ENCODE assay signal across 14 cellular contexts in the genomic region with DNA sequence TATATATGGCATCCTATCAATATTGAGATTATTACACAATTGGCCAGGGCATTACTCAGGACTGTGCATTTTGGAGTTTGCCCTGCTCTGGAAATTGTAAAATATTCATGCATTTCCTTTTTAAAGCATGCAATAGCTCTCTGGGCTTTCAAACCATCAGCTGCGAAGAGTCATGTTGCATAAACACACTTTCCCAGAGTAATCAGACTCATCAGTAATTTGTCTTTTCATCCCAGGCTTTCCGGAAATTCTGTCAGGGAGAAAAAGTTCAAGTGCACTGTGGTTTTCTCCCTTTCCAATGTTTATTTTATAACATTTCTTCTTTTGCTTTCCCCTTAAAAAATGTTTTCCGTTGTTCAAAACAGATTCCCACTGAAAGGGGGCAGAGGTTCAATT. TPM values are rescaled to one million over a fixed set of nuclear protein-coding genes. Genes with fewer than 3 reads are reported as not detected.
A peak's percentile ranks its signal among the peaks of the same experiment; 100 is the strongest.
DNase-seq lines count a peak whose midpoint lies in the region; ATAC-seq and TF ChIP-seq lines count a peak whose summit lies in the region.
"Had no signal": no experiment of that assay in that cellular context is flagged by ENCODE, and none has a peak within 500 bp of the region (broad histone marks: within the 10 kb centered on the region; RNA-seq: fewer than 3 reads in every experiment).

No MANE protein-coding gene starts in this region.

- no peak overlapping the region for H2BK5ac ChIP-seq in mesenchymal stem cell (ENCODE audit: low read depth, low read length, poor library complexity, severe bottlenecking)

- H3K36me3 Mint-ChIP-seq in activated CD4-positive, alpha-beta T cell treated with anti-CD3 and anti-CD28 coated beads, Interleukin-2, amount 10 ng/mL, durations not matched to agents 24 days and 14 days (ENCODE audit: low read depth), result no peaks in the 10 kb centered on the region
- H3K36me3 Mint-ChIP-seq: activated naive CD4-positive, alpha-beta T cell treated with anti-CD3 and anti-CD28 coated beads, Interleukin-2, amount 50 U/mL, for 72 hours had no signal

- intact Hi-C loops in activated CD4-positive, alpha-beta T cell treated with anti-CD3 and anti-CD28 coated beads, Interleukin-2, amount 10 ng/mL, durations not matched to agents 24 days and 14 days (cut with micrococcal nuclease), result no loop called here

- H3K23ac ChIP-seq in mesenchymal stem cell (ENCODE audit: low read length in 2 of 2), result no peak overlapping the region

- H3K9me3 Mint-ChIP-seq in activated CD4-positive, alpha-beta T cell treated with anti-CD3 and anti-CD28 coated beads, Interleukin-2, amount 10 ng/mL, durations not matched to agents 24 days and 14 days, result no peaks in the 10 kb centered on the region
- H3K9me3 Mint-ChIP-seq: activated naive CD4-positive, alpha-beta T cell treated with anti-CD3 and anti-CD28 coated beads, Interleukin-2, amount 50 U/mL, for 72 hours; effector memory CD8-positive, alpha-beta T cell had no signal

- H2AFZ ChIP-seq in mesenchymal stem cell (ENCODE audit: low read depth, low read length), result no peak overlapping the region

- peaks cover 18% of the 10 kb centered on the region for H3K27me3 Mint-ChIP-seq in activated CD4-positive, alpha-beta T cell treated with anti-CD3 and anti-CD28 coated beads, Interleukin-2, amount 10 ng/mL, durations not matched to agents 24 days and 14 days

- CTCF ChIA-PET in AG04449 (lab: Yijun Ruan, JAX), result interaction anchor here (1.1 to 2.6 kb wide), 2 partner anchors 16 to 28 kb away, joined by 5 to 16 read pairs; no protein-coding TSS in a partner anchor

- POLR2A ChIA-PET in AG04449 (lab: Yijun Ruan, JAX), result interaction anchor here (0.7 to 1.5 kb wide), 3 partner anchors 18 to 41 kb away, joined by 3 to 7 read pairs (median 3); no protein-coding TSS in a partner anchor

- in situ Hi-C loops in GM13977 (cut with MboI; ENCODE audit: low pct_unique_long_range_greater_than_20kb, low sequenced_read_pairs, unreplicated experiment), result no loop called here

- H4K8ac ChIP-seq in mesenchymal stem cell (ENCODE audit: low read length), result no peak overlapping the region

- ATAC-seq in GM21723 (IDR thresholded peaks at IDR 0.05; ENCODE audit: unreplicated experiment), result no peak
- ATAC-seq: activated naive CD4-positive, alpha-beta T cell treated with anti-CD3 and anti-CD28 coated beads, Interleukin-2, amount 50 U/mL, for 72 hours; effector memory CD8-positive, alpha-beta T cell; GM12878 had no signal

- no peak overlapping the region for H3K4me3 Mint-ChIP-seq in activated CD4-positive, alpha-beta T cell treated with anti-CD3 and anti-CD28 coated beads, Interleukin-2, amount 10 ng/mL, durations not matched to agents 24 days and 14 days
- H3K4me3 Mint-ChIP-seq: effector memory CD8-positive, alpha-beta T cell had no signal

- H3K27me3 ChIP-seq in mesenchymal stem cell (ENCODE audit: control insufficient read depth in 1 of 2, insufficient read depth in 1 of 2, low read length in 2 of 2), result peaks cover 0 to 26% of the 10 kb centered on the region in 2 experiments

- H2BK120ac ChIP-seq in mesenchymal stem cell (ENCODE audit: low read depth, low read length), result no peak overlapping the region

- no peak overlapping the region for H3K9ac ChIP-seq in mesenchymal stem cell (ENCODE audit: low read length)

- H3K36me3 ChIP-seq in mesenchymal stem cell (ENCODE audit: control insufficient read depth in 1 of 2, insufficient read depth in 2 of 2, low read depth in 1 of 2, low read length in 2 of 2), result no peaks in the 10 kb centered on the region
- H3K36me3 ChIP-seq: tibial artery had no signal

- H3K14ac ChIP-seq in mesenchymal stem cell (ENCODE audit: low read length in 2 of 2), result no peak overlapping the region

- peak overlapping the region; percentile 50 for H3K27ac ChIP-seq in mesenchymal stem cell (ENCODE audit: low read length, poor library complexity, severe bottlenecking)
- H3K27ac ChIP-seq: SK-N-MC, tibial artery had no signal

- H3K4me1 ChIP-seq in mesenchymal stem cell (ENCODE audit: control insufficient read depth, insufficient read depth, low read depth, low read length), result peaks cover 10% of the 10 kb centered on the region

- H3K18ac ChIP-seq in mesenchymal stem cell (ENCODE audit: low read depth in 1 of 2, low read length in 2 of 2), result peak overlapping the region in 1 of 2 experiments; percentile 97

- no peak overlapping the region for H2BK15ac ChIP-seq in mesenchymal stem cell (ENCODE audit: low read depth, poor library complexity, severe bottlenecking)

- no peak overlapping the region for H3K4me3 ChIP-seq in AG04449 (ENCODE audit: low read depth, low read length)
- H3K4me3 ChIP-seq in mesenchymal stem cell (ENCODE audit: insufficient read depth in 1 of 2, low read depth in 1 of 2, low read length in 2 of 2), result no peak overlapping the region
- H3K4me3 ChIP-seq: GM12878, SK-N-MC, tibial artery had no signal

- no peak overlapping the region for H3K4me2 ChIP-seq in mesenchymal stem cell (ENCODE audit: low read length, poor library complexity, severe bottlenecking)

- no peak overlapping the region for H2AK5ac ChIP-seq in mesenchymal stem cell (ENCODE audit: low read length, severe bottlenecking)

- H3K4me1 Mint-ChIP-seq in activated CD4-positive, alpha-beta T cell treated with anti-CD3 and anti-CD28 coated beads, Interleukin-2, amount 10 ng/mL, durations not matched to agents 24 days and 14 days, result no peaks in the 10 kb centered on the region

- WGBS in mesenchymal stem cell, result 0% methylated on average over 3 of the region's 3 CpGs

- H3K27ac Mint-ChIP-seq in activated CD4-positive, alpha-beta T cell treated with anti-CD3 and anti-CD28 coated beads, Interleukin-2, amount 10 ng/mL, durations not matched to agents 24 days and 14 days, result no peak overlapping the region
- H3K27ac Mint-ChIP-seq: activated naive CD4-positive, alpha-beta T cell treated with anti-CD3 and anti-CD28 coated beads, Interleukin-2, amount 50 U/mL, for 72 hours; effector memory CD8-positive, alpha-beta T cell had no signal

- no peaks in the 10 kb centered on the region for H3K9me3 ChIP-seq in mesenchymal stem cell (ENCODE audit: control insufficient read depth, low read length)
- H3K9me3 ChIP-seq: tibial artery had no signal

- H4K91ac ChIP-seq in mesenchymal stem cell (ENCODE audit: low read length), result no peak overlapping the region

- no peak overlapping the region for H2BK12ac ChIP-seq in mesenchymal stem cell (ENCODE audit: low read length in 2 of 2)

- no peaks in the 10 kb centered on the region for H3K79me1 ChIP-seq in mesenchymal stem cell (replicated peaks; ENCODE audit: low read length, poor library complexity, severe bottlenecking)

- no peak for TF ChIP-seq CTCF in AG04449 (IDR thresholded peaks at IDR 0.05; ENCODE audit: insufficient read depth, low read length, missing control alignments)
- no peak for TF ChIP-seq CTCF in GM13977 (IDR thresholded peaks at IDR 0.05; ENCODE audit: extremely low read depth, insufficient read depth, missing control alignments)

- no peak overlapping the region for H3K4ac ChIP-seq in mesenchymal stem cell (ENCODE audit: low read depth in 1 of 2, low read length in 2 of 2)

- peak; percentile 59 for DNase-seq in AG04449 (ENCODE audit: low read depth, low spot score)
- DNase-seq in HCEC 1CT, result peak; percentile 73
- peak; percentile 35 for DNase-seq in astrocyte of the hippocampus (ENCODE audit: low read depth, low spot score)
- DNase-seq in mesenchymal stem cell, result peak; percentile 96
- no peak for DNase-seq in SW 1271 (lab: John Stamatoyannopoulos, UW)
- DNase-seq in GM13977 (ENCODE audit: low spot score), result no peak
- no peak for DNase-seq in activated CD4-positive, alpha-beta T cell treated with anti-CD3 and anti-CD28 coated beads, Interleukin-2, amount 10 ng/mL, durations not matched to agents 24 days and 14 days
- DNase-seq: effector memory CD8-positive, alpha-beta T cell; nucleus accumbens; tibial artery had no signal

RNA-seq across cellular contexts. Expression of a gene that starts 38.9 kb away (rescaled TPM):
- 258 TPM for polyA plus RNA-seq in mesenchymal stem cell (2013, experiment 1 of 2)
- polyA plus RNA-seq in mesenchymal stem cell (2013, experiment 2 of 2), result 261 TPM
- 2.4 and 3.8 TPM in 2 replicates for total RNA-seq in activated CD4-positive, alpha-beta T cell treated with anti-CD3 and anti-CD28 coated beads, Interleukin-2, amount 10 ng/mL, durations not matched to agents 24 days and 14 days

Comparison
In these comparisons a context has a peak if more than half of its experiments do, and no peak if none do; other contexts are left out.
1. DNase-seq: peak in AG04449 (single experiment), HCEC 1CT (single experiment), astrocyte of the hippocampus (single experiment) and mesenchymal stem cell (single experiment); none in SW 1271 (0 of 2), GM13977 (single experiment) and activated CD4-positive, alpha-beta T cell treated with anti-CD3 and anti-CD28 coated beads, Interleukin-2, amount 10 ng/mL, durations not matched to agents 24 days and 14 days (single experiment).